Comparison of ENCODE assay signal across 12 cellular contexts in the genomic region with DNA sequence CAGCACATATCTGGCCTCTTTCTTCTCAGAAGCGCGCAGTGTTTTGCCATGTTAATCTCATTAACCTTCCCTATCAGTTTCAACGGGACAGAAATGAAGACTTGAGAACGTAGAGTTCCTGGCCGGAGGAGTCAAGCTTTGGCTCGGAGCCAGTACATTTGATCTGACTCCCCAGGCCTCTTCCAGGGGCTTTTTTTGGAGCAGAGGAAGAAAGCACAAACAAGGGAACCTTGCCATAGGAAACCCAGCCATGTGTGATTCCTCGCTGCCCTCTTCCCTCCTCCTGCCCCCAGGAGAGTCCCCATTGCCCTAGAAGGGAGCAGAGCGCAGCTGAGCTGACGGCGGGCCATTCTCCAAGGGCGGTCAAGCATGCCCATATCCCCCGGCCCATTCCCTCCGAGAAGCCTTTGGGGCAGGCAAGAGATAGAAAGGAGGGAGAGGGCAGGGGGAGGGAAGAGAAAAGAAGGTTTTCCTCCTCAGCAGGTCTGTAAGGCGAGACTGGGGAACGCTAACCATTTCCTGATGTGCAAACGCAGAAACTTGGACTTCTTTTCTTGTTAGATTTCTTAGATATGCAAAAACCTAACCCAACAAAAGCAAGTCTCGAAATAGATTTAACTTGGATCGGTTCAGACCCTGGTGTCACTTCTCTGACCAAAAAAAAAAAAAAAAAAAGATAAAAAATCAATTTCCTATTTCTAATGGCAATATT.
A peak's percentile ranks its signal among the peaks of the same experiment; 100 is the strongest.
DNase-seq lines count a peak whose midpoint lies in the region; ATAC-seq and TF ChIP-seq lines count a peak whose summit lies in the region.
"Had no signal": no experiment of that assay in that cellular context is flagged by ENCODE, and none has a peak within 500 bp of the region (broad histone marks: within the 10 kb centered on the region; RNA-seq: fewer than 3 reads in every experiment).

No MANE protein-coding gene starts in this region.

- peaks cover 0 to under 1% (median 0%) of the 10 kb centered on the region in 5 experiments for H3K9me3 Mint-ChIP-seq in brain

- in situ Hi-C loops in GM13976 (cut with MboI; ENCODE audit: low sequenced_read_pairs, unreplicated experiment): no loop called here

- peaks cover 67% of the 10 kb centered on the region for H3K4me1 Mint-ChIP-seq in brain

- H3K36me3 Mint-ChIP-seq in brain: no peaks in the 10 kb centered on the region

- intact Hi-C loops in sciatic nerve (cut with DNase I): no loop called here

- peak in 8 of 14 donors; percentile 8 to 51 (median 37) for DNase-seq in C1 segment of cervical spinal cord (lab: John Stamatoyannopoulos, UW)
- DNase-seq in iPS-NIHi7 (ENCODE audit: extremely low spot score): peak; percentile 49
- DNase-seq in sciatic nerve (ENCODE audit: low spot score): no peak
- no peak for DNase-seq in NOMO-1 treated with dmso at 0.1 percent for 144 hours (lab: John Stamatoyannopoulos, UW; ENCODE audit: unreplicated experiment)
- no peak for DNase-seq in left lobe of liver (ENCODE audit: low spot score)
- no peak for DNase-seq in GM13976 (ENCODE audit: low spot score)
- DNase-seq: AML-193, DMS79, HCEC 1CT, MM.1S had no signal

- ATAC-seq in sciatic nerve (peak; percentile 42), left lobe of liver (no peak), HG02588 (IDR thresholded peaks at IDR 0.05; ENCODE audit: unreplicated experiment) (no peak)

- peak overlapping the region; percentile 67 to 81 (median 81) for H3K4me3 Mint-ChIP-seq in brain

- no peaks in the 10 kb centered on the region for H3K27me3 Mint-ChIP-seq in brain

- peak overlapping the region; percentile 36 to 97 (median 95) for H3K27ac Mint-ChIP-seq in brain

- no peak for TF ChIP-seq CTCF in brain (conservative IDR thresholded peaks at IDR 0.05)
- TF ChIP-seq CTCF in GM13976 (IDR thresholded peaks at IDR 0.05; ENCODE audit: borderline replicate concordance, control extremely low read depth, extremely low read depth, insufficient read depth, missing control alignments): no peak

Comparison
In these comparisons a context has a peak if more than half of its experiments do, and no peak if none do; other contexts are left out.
1. DNase-seq: peak in C1 segment of cervical spinal cord (8 of 14) and iPS-NIHi7 (single experiment); none in sciatic nerve (single experiment), NOMO-1 treated with dmso at 0.1 percent for 144 hours (single experiment), left lobe of liver (single experiment) and GM13976 (single experiment).